ENCODE assay signal across 14 cellular contexts in genomic region chr10:27345455-27345909, GRCh38.
DNase-seq lines count a peak whose midpoint lies in the region; ATAC-seq, FAIRE-seq and TF ChIP-seq lines count a peak whose summit lies in the region.
"Had no signal": no experiment of that assay in that cellular context is flagged by ENCODE, and none has a peak within 500 bp of the region (broad histone marks: within the 10 kb centered on the region; RNA-seq: fewer than 3 reads in every experiment).

No MANE protein-coding gene starts in this region.

- WGBS in GM12878 (ENCODE audit: insufficient coverage, insufficient replicate concordance, low lambda C conversion rate, missing lambda C conversion rate), result 20% methylated on average over 4 of the region's 4 CpGs

- CTCF ChIA-PET in GM12878 (lab: Yijun Ruan, JAX), result interaction anchor here (1.1 to 2.4 kb wide), 2 partner anchors 14 to 15 kb away, joined by 4 to 7 read pairs; no protein-coding TSS in a partner anchor

- DNase-seq in NCI-H2171 treated with DMSO at 0.1 percent for 48 hours (lab: John Stamatoyannopoulos, UW) (peak; percentile 8), NCI-H2171 (lab: John Stamatoyannopoulos, UW) (no peak), GM12878 (ENCODE audit: low read depth, low spot score) (peak; percentile 23), DMS53 (lab: John Stamatoyannopoulos, UW) (no peak), GM10266 (ENCODE audit: extremely low spot score) (no peak), NCI-H82 treated with DMSO at 0.1 percent for 48 hours (lab: John Stamatoyannopoulos, UW; ENCODE audit: unreplicated experiment) (no peak)
- DNase-seq: activated CD4-positive, CD25-positive, alpha-beta regulatory T cell treated with anti-CD3 and anti-CD28 coated beads, Interleukin-2, amount 50 U/mL, for 72 hours; NCI-H1048; posterior cingulate gyrus; upper lobe of left lung had no signal

- peak overlapping the region; percentile 8; the same call in 1 of the 2 replicates for H3K9ac ChIP-seq in GM12878 (ENCODE audit: control insufficient read depth, insufficient read depth, low read length)

- H4K20me1 ChIP-seq in GM12878 (ENCODE audit: control insufficient read depth, insufficient read depth), result no peaks in the 10 kb centered on the region

- intact Hi-C loops in GM12878 (cut with micrococcal nuclease; ENCODE audit: unreplicated experiment), result loop anchor here (5.0 kb wide), 1 partner anchor 103 kb away; the partner anchor contains the start of gene ACBD5

- ATAC-seq in GM21447 (IDR thresholded peaks at IDR 0.05; ENCODE audit: unreplicated experiment) (peak; percentile 59), HG03378 (IDR thresholded peaks at IDR 0.05; ENCODE audit: unreplicated experiment) (peak; percentile 43), GM12878 (peak; percentile 73)

- no peak for TF ChIP-seq POLR2A in GM12878 (IDR thresholded peaks at IDR 0.05; ENCODE audit: low read depth, low read length)

- FAIRE-seq in GM12878 (lab: Jason Lieb, UNC), result peak; percentile 73
- FAIRE-seq: A204.1, H54 had no signal

- no peaks in the 10 kb centered on the region for H3K9me3 ChIP-seq in GM12878 (replicated peaks; ENCODE audit: control insufficient read depth, insufficient read depth, low read length)
- H3K9me3 ChIP-seq: upper lobe of left lung had no signal

- SMC1A ChIA-PET in GM12878 (lab: Charles Lee; ENCODE audit: uncharacterized antibody, unreplicated experiment), result interaction anchor here (1.0 to 2.1 kb wide), 4 partner anchors 15 to 183 kb away, joined by 3 to 9 read pairs (median 4); no protein-coding TSS in a partner anchor

- H3K27ac ChIP-seq in GM12878 (ENCODE audit: control insufficient read depth, insufficient read depth), result peak overlapping the region; percentile 14
- H3K27ac ChIP-seq: upper lobe of left lung had no signal

- POLR2A ChIA-PET in GM12878 (lab: Charles Lee), result interaction anchor here (1.5 kb wide), 1 partner anchor 105 kb away, joined by 3 read pairs; the partner anchor contains the start of gene ACBD5

- H3K79me2 ChIP-seq in GM12878 (ENCODE audit: control insufficient read depth, insufficient read depth, low read length), result no peaks in the 10 kb centered on the region

- in situ Hi-C loops in GM12878 (cut with MboI), result no loop called here

- TF ChIP-seq CTCF in GM12878 (IDR thresholded peaks at IDR 0.05 in 2 of 3, conservative IDR thresholded peaks at IDR 0.05 in 1 of 3; ENCODE audit: control insufficient read depth in 2 of 3, extremely low read depth in 1 of 3, insufficient read depth in 1 of 3, low read depth in 3 of 3, low read length in 3 of 3) (no peak), GM10266 (IDR thresholded peaks at IDR 0.05; ENCODE audit: control insufficient read depth, insufficient read depth, low read depth, missing control alignments) (no peak)

- H2AFZ ChIP-seq in GM12878 (ENCODE audit: control insufficient read depth, low read depth, low read length), result peak overlapping the region; percentile 76

- no peak; a peak in 1 of 4 replicates for TF ChIP-seq EP300 in GM12878 (IDR thresholded peaks at IDR 0.05; ENCODE audit: borderline replicate concordance in 1 of 2, control insufficient read depth in 1 of 2, low read depth in 2 of 2, low read length in 2 of 2)

- RAD21 ChIA-PET in GM12878 (lab: Charles Lee; ENCODE audit: unreplicated experiment), result interaction anchor here (0.9 to 1.5 kb wide), 3 partner anchors 14 to 122 kb away, joined by 3 to 6 read pairs (median 3); no protein-coding TSS in a partner anchor

- no peaks in the 10 kb centered on the region for H3K36me3 ChIP-seq in GM12878 (ENCODE audit: control insufficient read depth in 2 of 2, insufficient read depth in 2 of 2, low read length in 1 of 2)
- H3K36me3 ChIP-seq: upper lobe of left lung had no signal

- H3K4me1 ChIP-seq in GM12878 (ENCODE audit: control insufficient read depth, insufficient read depth, low read length), result peaks cover 9% of the 10 kb centered on the region
- H3K4me1 ChIP-seq: upper lobe of left lung had no signal

- TF ChIP-seq RAD21 in GM12878 (IDR thresholded peaks at IDR 0.05; ENCODE audit: insufficient read depth, low read depth, low read length), result no peak

- peak overlapping the region; percentile 74 for H3K4me2 ChIP-seq in GM12878 (ENCODE audit: control insufficient read depth, insufficient read depth)

- H3K4me3 ChIP-seq in GM12878, result peak overlapping the region; percentile 43; the same call in 1 of the 2 replicates
- H3K4me3 ChIP-seq: upper lobe of left lung had no signal

- no peaks in the 10 kb centered on the region for H3K27me3 ChIP-seq in GM12878 (replicated peaks in 1 of 2; ENCODE audit: control insufficient read depth in 2 of 2, insufficient read depth in 2 of 2, low read length in 1 of 2)
- H3K27me3 ChIP-seq: upper lobe of left lung had no signal

- no TSS peak for BruUV-seq in GM12878 (replicated peaks; lab: Mats Ljungman, UMichigan)

TF ChIP-seq in GM12878, 131 proteins besides CTCF, POLR2A, EP300 and RAD21 (continues in another document):
- TF ChIP-seq ZNF687 (IDR thresholded peaks at IDR 0.05) (peak; percentile 64; the same call in 1 of the 2 replicates), SP1 (IDR thresholded peaks at IDR 0.05; ENCODE audit: low read depth, low read length) (no peak), POLR2AphosphoS5 (IDR thresholded peaks at IDR 0.05; ENCODE audit: low read length) (no peak), SREBF2 (IDR thresholded peaks at IDR 0.05; ENCODE audit: low read length) (no peak), PML (IDR thresholded peaks at IDR 0.05; ENCODE audit: low read length) (no peak), BHLHE40 (IDR thresholded peaks at IDR 0.05; ENCODE audit: borderline replicate concordance in 1 of 2, low read depth in 2 of 2, low read length in 1 of 2) (no peak), DPF2 (IDR thresholded peaks at IDR 0.05) (no peak), YBX1 (IDR thresholded peaks at IDR 0.05) (no peak), IRF4 (IDR thresholded peaks at IDR 0.05; ENCODE audit: low read depth, low read length) (no peak), PRDM15 (CRISPR knock-in tag; IDR thresholded peaks at IDR 0.05) (no peak), MXI1 (IDR thresholded peaks at IDR 0.05; ENCODE audit: low read depth, low read length) (peak; percentile 35; the same call in 1 of the 2 replicates), BACH1 (IDR thresholded peaks at IDR 0.05; ENCODE audit: borderline replicate concordance) (no peak), ZNF207 (IDR thresholded peaks at IDR 0.05; ENCODE audit: borderline replicate concordance) (no peak), NRF1 (conservative IDR thresholded peaks at IDR 0.05; ENCODE audit: low read depth, low read length) (no peak), TARDBP (IDR thresholded peaks at IDR 0.05; ENCODE audit: borderline replicate concordance) (no peak), CREM (IDR thresholded peaks at IDR 0.05; ENCODE audit: low read depth) (no peak)

Comparison
In these comparisons a context has a peak if more than half of its experiments do, and no peak if none do; other contexts are left out.
1. DNase-seq: peak in NCI-H2171 treated with DMSO at 0.1 percent for 48 hours (single experiment) and GM12878 (single experiment); none in NCI-H2171 (single experiment), DMS53 (single experiment), GM10266 (single experiment) and NCI-H82 treated with DMSO at 0.1 percent for 48 hours (single experiment).
2. Peak in every context shown above with its lines, with median percentiles within 50 percentile points of each other: ATAC-seq.